Comparison of ENCODE assay signal across 25 cellular contexts in genomic region chr12:89991807-89992206, GRCh38.
A peak's percentile ranks its signal among the peaks of the same experiment; 100 is the strongest.
DNase-seq lines count a peak whose midpoint lies in the region; ATAC-seq lines count a peak whose summit lies in the region.
"Had no signal": no experiment of that assay in that cellular context is flagged by ENCODE, and none has a peak within 500 bp of the region (broad histone marks: within the 10 kb centered on the region; RNA-seq: fewer than 3 reads in every experiment).

No MANE protein-coding gene starts in this region.

- CTCF ChIA-PET in activated CD4-positive, alpha-beta memory T cell treated with anti-CD3 and anti-CD28 coated beads for 36 hours (lab: Charles Lee) = interaction anchor here (0.8 kb wide), 1 partner anchor 115 kb away, joined by 3 read pairs; no protein-coding TSS in a partner anchor

- H3K4me1 Mint-ChIP-seq in T-helper 17 cell = peaks cover 26% of the 10 kb centered on the region
- H3K4me1 Mint-ChIP-seq in stimulated activated effector memory CD8-positive, alpha-beta T cell treated with anti-CD3 and anti-CD28 coated beads, Interleukin-12 subunit alpha, Interleukin-12 subunit beta, amount 100 ng/mL, for 72 hours = peaks cover 17% of the 10 kb centered on the region
- H3K4me1 Mint-ChIP-seq in activated CD4-positive, alpha-beta memory T cell treated with anti-CD3 and anti-CD28 coated beads for 36 hours (ENCODE audit: low read depth) = peaks cover 21% of the 10 kb centered on the region

- H3K9me3 Mint-ChIP-seq in stimulated activated effector memory CD8-positive, alpha-beta T cell treated with anti-CD3 and anti-CD28 coated beads, Interleukin-12 subunit alpha, Interleukin-12 subunit beta, amount 100 ng/mL, for 72 hours = no peaks in the 10 kb centered on the region
- no peaks in the 10 kb centered on the region for H3K9me3 Mint-ChIP-seq in activated CD4-positive, alpha-beta memory T cell treated with anti-CD3 and anti-CD28 coated beads for 36 hours
- H3K9me3 Mint-ChIP-seq: CD8-positive, alpha-beta T cell had no signal

- DNase-seq in T-helper 17 cell = no peak
- no peak for DNase-seq in stimulated activated effector memory CD8-positive, alpha-beta T cell treated with anti-CD3 and anti-CD28 coated beads, Interleukin-12 subunit alpha, Interleukin-12 subunit beta, amount 100 ng/mL, for 72 hours (ENCODE audit: low spot score in 2 of 2)
- no peak for DNase-seq in stimulated activated CD4-positive, alpha-beta T cell treated with anti-CD3 and anti-CD28 coated beads, Interleukin-15, amount 100 ng/mL, for 24 hours
- no peak for DNase-seq in activated CD4-positive, alpha-beta memory T cell treated with anti-CD3 and anti-CD28 coated beads for 36 hours
- no peak for DNase-seq in NCI-H2227 (lab: John Stamatoyannopoulos, UW; ENCODE audit: unreplicated experiment)
- DNase-seq: Caco-2; CD8-positive, alpha-beta T cell; EL; GDM1; KBM-7; MG63; NCI-H1105 treated with DMSO at 0.1 percent for 48 hours; NCI-H146; NCI-H1930; NCI-H2107; NCI-H446; NCI-H524 treated with DMSO at 0.1 percent for 48 hours; NCI-H774; PC-9; SJCRH30 had no signal

- no peaks in the 10 kb centered on the region for H3K9me3 ChIP-seq in T-helper 17 cell (ENCODE audit: control insufficient read depth, low read length, poor library complexity, severe bottlenecking)
- H3K9me3 ChIP-seq: Caco-2, MG63, SJCRH30 had no signal

- POLR2A ChIA-PET in activated CD4-positive, alpha-beta memory T cell treated with anti-CD3 and anti-CD28 coated beads for 36 hours (lab: Charles Lee) = no interaction called here

- H3K4me3 Mint-ChIP-seq in T-helper 17 cell = no peak overlapping the region
- H3K4me3 Mint-ChIP-seq in stimulated activated effector memory CD8-positive, alpha-beta T cell treated with anti-CD3 and anti-CD28 coated beads, Interleukin-12 subunit alpha, Interleukin-12 subunit beta, amount 100 ng/mL, for 72 hours = no peak overlapping the region
- H3K4me3 Mint-ChIP-seq in activated CD4-positive, alpha-beta memory T cell treated with anti-CD3 and anti-CD28 coated beads for 36 hours = no peak overlapping the region
- H3K4me3 Mint-ChIP-seq: CD8-positive, alpha-beta T cell had no signal

- peak overlapping the region; percentile 12 for H3K27ac Mint-ChIP-seq in T-helper 17 cell
- H3K27ac Mint-ChIP-seq in stimulated activated effector memory CD8-positive, alpha-beta T cell treated with anti-CD3 and anti-CD28 coated beads, Interleukin-12 subunit alpha, Interleukin-12 subunit beta, amount 100 ng/mL, for 72 hours = no peak overlapping the region
- no peak overlapping the region for H3K27ac Mint-ChIP-seq in activated CD4-positive, alpha-beta memory T cell treated with anti-CD3 and anti-CD28 coated beads for 36 hours
- H3K27ac Mint-ChIP-seq: CD8-positive, alpha-beta T cell had no signal

- intact Hi-C loops in activated CD4-positive, alpha-beta memory T cell treated with anti-CD3 and anti-CD28 coated beads for 36 hours (cut with micrococcal nuclease) = no loop called here

- H3K36me3 Mint-ChIP-seq in T-helper 17 cell (ENCODE audit: low read depth) = no peaks in the 10 kb centered on the region
- no peaks in the 10 kb centered on the region for H3K36me3 Mint-ChIP-seq in stimulated activated effector memory CD8-positive, alpha-beta T cell treated with anti-CD3 and anti-CD28 coated beads, Interleukin-12 subunit alpha, Interleukin-12 subunit beta, amount 100 ng/mL, for 72 hours
- no peaks in the 10 kb centered on the region for H3K36me3 Mint-ChIP-seq in activated CD4-positive, alpha-beta memory T cell treated with anti-CD3 and anti-CD28 coated beads for 36 hours
- H3K36me3 Mint-ChIP-seq: CD8-positive, alpha-beta T cell had no signal

- no peaks in the 10 kb centered on the region for H3K27me3 Mint-ChIP-seq in T-helper 17 cell
- H3K27me3 Mint-ChIP-seq in activated CD4-positive, alpha-beta memory T cell treated with anti-CD3 and anti-CD28 coated beads for 36 hours = no peaks in the 10 kb centered on the region

- peak; percentile 53 for ATAC-seq in GM18502 (IDR thresholded peaks at IDR 0.05; ENCODE audit: poor library complexity, unreplicated experiment)
- ATAC-seq in HG03342 (IDR thresholded peaks at IDR 0.05; ENCODE audit: unreplicated experiment) = peak; percentile 49
- no peak for ATAC-seq in T-helper 17 cell
- peak; percentile 69 for ATAC-seq in stimulated activated effector memory CD8-positive, alpha-beta T cell treated with anti-CD3 and anti-CD28 coated beads, Interleukin-12 subunit alpha, Interleukin-12 subunit beta, amount 100 ng/mL, for 72 hours
- ATAC-seq: CD8-positive, alpha-beta T cell; HCT116; Right ventricle myocardium inferior; SK-N-SH treated with all-trans-retinoic acid at 6 μM for 48 hours had no signal
